ENCODE assay signal across 25 cellular contexts in the genomic region with DNA sequence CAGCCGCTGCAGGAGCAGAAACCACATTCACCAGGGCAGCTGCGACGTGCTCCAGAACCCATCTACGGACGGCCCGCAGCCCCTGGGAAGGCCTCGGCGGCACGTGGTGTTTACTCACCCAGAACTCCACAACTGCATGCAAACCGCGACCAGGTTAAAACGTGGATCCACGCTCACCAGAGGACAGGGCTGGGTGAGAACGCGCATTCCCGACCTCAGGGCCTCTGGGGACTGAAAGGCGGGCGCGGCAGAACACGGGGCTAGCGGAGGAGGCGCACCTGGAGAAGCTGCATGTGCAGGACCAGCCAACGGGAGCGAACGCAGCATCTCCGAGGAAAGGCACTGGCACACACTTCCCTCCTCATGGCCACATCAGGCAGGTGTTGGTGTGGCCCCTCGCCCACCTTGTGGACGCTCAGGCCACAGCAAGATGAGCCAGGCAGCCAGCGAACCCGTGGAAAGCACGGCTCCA. TPM values are rescaled to one million over a fixed set of nuclear protein-coding genes. Genes with fewer than 3 reads are reported as not detected.
DNase-seq lines count a peak whose midpoint lies in the region; ATAC-seq, FAIRE-seq and TF ChIP-seq lines count a peak whose summit lies in the region.
"Had no signal": no experiment of that assay in that cellular context is flagged by ENCODE, and none has a peak within 500 bp of the region (broad histone marks: within the 10 kb centered on the region; RNA-seq: fewer than 3 reads in every experiment).

No MANE protein-coding gene starts in this region.

- no peaks in the 10 kb centered on the region for H3K4me1 ChIP-seq in GM23338 (ENCODE audit: insufficient read depth)
- no peaks in the 10 kb centered on the region for H3K4me1 ChIP-seq in HepG2 (ENCODE audit: insufficient read depth, low read length)
- H3K4me1 ChIP-seq: Caco-2 had no signal

- no TSS peak for BruUV-seq in HepG2 (replicated peaks; lab: Mats Ljungman, UMichigan)

- H3K36me3 ChIP-seq in GM23338 (ENCODE audit: insufficient read depth) = peaks cover 14% of the 10 kb centered on the region; the same call in 1 of the 2 replicates
- peaks cover 10 to 30% of the 10 kb centered on the region in 2 experiments; a peak in 4 of 5 replicates for H3K36me3 ChIP-seq in HepG2 (replicated peaks in 1 of 2; ENCODE audit: control insufficient read depth in 1 of 2, insufficient read depth in 2 of 2, low read length in 2 of 2)

- POLR2A ChIA-PET in WTC11 (lab: Charles Lee) (no interaction called here), HepG2 (lab: Yijun Ruan, JAX) (no interaction called here)

- H3K27me3 ChIP-seq in GM23338 (ENCODE audit: insufficient read depth) (no peaks in the 10 kb centered on the region), HepG2 (ENCODE audit: control insufficient read depth in 1 of 2, insufficient read depth in 2 of 2, low read length in 2 of 2) (no peaks in the 10 kb centered on the region)
- H3K27me3 ChIP-seq: SJSA1 had no signal

- H3K4me2 ChIP-seq in GM23338 (no peak overlapping the region), HepG2 (ENCODE audit: low read depth, low read length) (no peak overlapping the region)
- H3K4me2 ChIP-seq: PC-9 had no signal

- no peak for TF ChIP-seq RAD21 in HepG2 (CRISPR knock-in tag; IDR thresholded peaks at IDR 0.05)

- no peak for ATAC-seq in GM23338
- no peak for ATAC-seq in WTC11
- no peak for ATAC-seq in HepG2
- ATAC-seq in omental fat pad (ENCODE audit: low FRiP score) = no peak
- ATAC-seq: CD8-positive, alpha-beta T cell; GM12878 had no signal

- intact Hi-C loops in HepG2 (cut with micrococcal nuclease; ENCODE audit: unreplicated experiment) = no loop called here

- no peak overlapping the region for H3K4me3 Mint-ChIP-seq in GM23338
- H3K4me3 Mint-ChIP-seq in WTC11 = no peak overlapping the region
- H3K4me3 Mint-ChIP-seq in glutamatergic neuron (ENCODE audit: unreplicated experiment) = no peak overlapping the region
- H3K4me3 Mint-ChIP-seq: CD8-positive, alpha-beta T cell; H9; HFFc6; IgD-negative memory B cell had no signal

- TF ChIP-seq POLR2A in HepG2 (IDR thresholded peaks at IDR 0.05; ENCODE audit: insufficient read depth in 1 of 2, low read depth in 2 of 2, low read length in 2 of 2) = no peak

- no peak for FAIRE-seq in HepG2 (lab: Jason Lieb, UNC)
- FAIRE-seq: A204.1, G401.6, GM12878 had no signal

- no peak for TF ChIP-seq CTCF in GM23338 (conservative IDR thresholded peaks at IDR 0.05; ENCODE audit: low read depth in 2 of 2)
- no peak for TF ChIP-seq CTCF in WTC11 (IDR thresholded peaks at IDR 0.05)
- TF ChIP-seq CTCF in HepG2 (CRISPR knock-in tag; IDR thresholded peaks at IDR 0.05) = no peak
- no peak for TF ChIP-seq CTCF in glutamatergic neuron (IDR thresholded peaks at IDR 0.05; ENCODE audit: partially characterized antibody, unreplicated experiment)
- TF ChIP-seq CTCF in omental fat pad (IDR thresholded peaks at IDR 0.05) = no peak

- no peaks in the 10 kb centered on the region for H3K9me2 ChIP-seq in GM23338 (ENCODE audit: insufficient read depth)

- H3K36me3 Mint-ChIP-seq in GM23338 (ENCODE audit: low read depth) (peaks cover 47% of the 10 kb centered on the region), WTC11 (peaks cover 47% of the 10 kb centered on the region), glutamatergic neuron (ENCODE audit: unreplicated experiment) (no peaks in the 10 kb centered on the region)

- H2AFZ ChIP-seq in GM23338 = no peak overlapping the region
- no peak overlapping the region for H2AFZ ChIP-seq in HepG2 (ENCODE audit: low read length)
- H2AFZ ChIP-seq: PC-9 had no signal

- H3K27me3 Mint-ChIP-seq in GM23338 (ENCODE audit: insufficient read depth, low read depth, poor library complexity) = peaks cover 11% of the 10 kb centered on the region
- no peaks in the 10 kb centered on the region for H3K27me3 Mint-ChIP-seq in WTC11 (ENCODE audit: low read depth)
- peaks cover 6% of the 10 kb centered on the region for H3K27me3 Mint-ChIP-seq in glutamatergic neuron (ENCODE audit: unreplicated experiment)
- H3K27me3 Mint-ChIP-seq: IgD-negative memory B cell had no signal

- H3K4me1 Mint-ChIP-seq in GM23338 = no peaks in the 10 kb centered on the region; the same call in 2 of the 3 replicates
- H3K4me1 Mint-ChIP-seq in WTC11 = no peaks in the 10 kb centered on the region
- no peaks in the 10 kb centered on the region for H3K4me1 Mint-ChIP-seq in glutamatergic neuron (ENCODE audit: low read depth, unreplicated experiment)
- H3K4me1 Mint-ChIP-seq: H9, IgD-negative memory B cell had no signal

- DNase-seq in GM23338 (ENCODE audit: low spot score) (no peak), WTC11 (ENCODE audit: low spot score) (no peak), HepG2 (ENCODE audit: low spot score) (no peak), glutamatergic neuron (no peak), NCI-H2196 (lab: John Stamatoyannopoulos, UW; ENCODE audit: unreplicated experiment) (no peak), omental fat pad (ENCODE audit: low spot score) (no peak), NCI-H2227 (lab: John Stamatoyannopoulos, UW; ENCODE audit: unreplicated experiment) (no peak)
- DNase-seq: C1 segment of cervical spinal cord; Caco-2; CD8-positive, alpha-beta T cell; H9; HFFc6; NCI-H1048; NCI-H1417 treated with DMSO at 0.1 percent for 48 hours; NCI-H1694 treated with DMSO at 0.1 percent for 48 hours; NCI-H2081; NCI-H345; NCI-H524; PC-9; Right ventricle myocardium superior had no signal

- H3K27ac Mint-ChIP-seq in GM23338 (peak overlapping the region; percentile 70; the same call in 1 of the 2 replicates), WTC11 (0 out of 2 replicates have a peak overlapping the region, but pooled peaks have one; percentile 45), glutamatergic neuron (ENCODE audit: unreplicated experiment) (no peak overlapping the region)
- H3K27ac Mint-ChIP-seq: CD8-positive, alpha-beta T cell; HFFc6; IgD-negative memory B cell had no signal

- no peaks in the 10 kb centered on the region for H3F3A ChIP-seq in GM23338 (replicated peaks; ENCODE audit: low read depth)

- TF ChIP-seq EP300 in HepG2 (IDR thresholded peaks at IDR 0.05; ENCODE audit: low read depth in 2 of 2, low read length in 2 of 2) (no peak), HepG2 (CRISPR knock-in tag; IDR thresholded peaks at IDR 0.05; ENCODE audit: borderline replicate concordance) (no peak)

- H3K4me3 ChIP-seq in GM23338 = no peak overlapping the region
- H3K4me3 ChIP-seq in HepG2 (replicated peaks in 1 of 3; ENCODE audit: insufficient read depth in 1 of 3, low read depth in 2 of 3, low read length in 3 of 3) = no peak overlapping the region
- H3K4me3 ChIP-seq: GM12878, PC-9, SJSA1 had no signal

- H3K9me3 Mint-ChIP-seq in GM23338 (peaks cover 7% of the 10 kb centered on the region; the same call in 2 of the 3 replicates), WTC11 (peaks cover 4% of the 10 kb centered on the region; the same call in 1 of the 2 replicates), glutamatergic neuron (ENCODE audit: unreplicated experiment) (peaks cover 7% of the 10 kb centered on the region)
- H3K9me3 Mint-ChIP-seq: CD8-positive, alpha-beta T cell; HFFc6; IgD-negative memory B cell had no signal

- H3K9me3 ChIP-seq in HepG2 (ENCODE audit: low read length) = no peaks in the 10 kb centered on the region
- H3K9me3 ChIP-seq: Caco-2, SJSA1 had no signal

- in situ Hi-C loops in HepG2 (cut with HindIII; ENCODE audit: extremely low pct_ligation_motif_present, low pct_unique_long_range_greater_than_20kb) = no loop called here

- 89% methylated on average over 26 of the region's 31 CpGs for WGBS in HepG2 (ENCODE audit: low lambda C conversion rate)

- CTCF ChIA-PET in WTC11 (lab: Charles Lee) (interaction anchor here (1.0 kb wide), 1 partner anchor 345 kb away, joined by 3 read pairs; no protein-coding TSS in a partner anchor), HepG2 (lab: Yijun Ruan, JAX; ENCODE audit: low intra/inter-chr PET ratio, low total read pairs) (no interaction called here)

- no peak overlapping the region for H3K9ac ChIP-seq in HepG2 (ENCODE audit: insufficient read depth, low read depth, low read length)

- no peaks in the 10 kb centered on the region; the same call in 1 of the 2 replicates for H4K20me1 ChIP-seq in GM23338 (replicated peaks; ENCODE audit: insufficient read depth)
- no peaks in the 10 kb centered on the region for H4K20me1 ChIP-seq in HepG2 (ENCODE audit: insufficient read depth, low read length)

- H3K27ac ChIP-seq in GM23338 (ENCODE audit: low read depth) = no peak overlapping the region
- H3K27ac ChIP-seq in HepG2 (ENCODE audit: extremely low read length, insufficient read depth, low read length) = no peak overlapping the region
- H3K27ac ChIP-seq: PC-9, SJSA1 had no signal

- H3K79me2 ChIP-seq in GM23338 (replicated peaks; ENCODE audit: insufficient read depth) (no peaks in the 10 kb centered on the region), HepG2 (ENCODE audit: insufficient read depth, low read length) (no peaks in the 10 kb centered on the region)

RNA-seq across cellular contexts. Expression of gene CAMSAP1, which starts 24.0 kb away (rescaled TPM):
- 57.6 and 75.4 TPM in 2 replicates for total RNA-seq in GM23338 (2014; rRNA removed; shearing (Covaris generic))
- polyA plus RNA-seq in GM23338 (2016; fragmentation: Nextera tagmentation; extraction: Ambion mirVana) = 6.9 and 8.2 TPM in 2 replicates
- total RNA-seq in WTC11 (2021) = 33.5 to 40.5 TPM (median 35.8 TPM) in 3 replicates
- total RNA-seq in HepG2 (2016; rRNA removed; fragmentation: Illumina TruSeq; extraction: Trizol) = 10.2 and 12.4 TPM in 2 replicates
- total RNA-seq in HepG2 (2016; cell fraction: cytosol; rRNA removed; fragmentation: Illumina TruSeq; extraction: Trizol; ENCODE audit: low read depth) = 177 and 181 TPM in 2 replicates
- 8.9 and 16.6 TPM in 2 replicates for total RNA-seq in HepG2 (2016; cell fraction: insoluble cytoplasmic fraction; rRNA removed; fragmentation: Illumina TruSeq; extraction: Trizol)
- total RNA-seq in HepG2 (2016; cell fraction: membrane; rRNA removed; fragmentation: Illumina TruSeq; extraction: Trizol) = 41.6 and 42.6 TPM in 2 replicates
- total RNA-seq in HepG2 (2016; cell fraction: nucleus; rRNA removed; fragmentation: Illumina TruSeq; extraction: Trizol) = 13.3 and 18.1 TPM in 2 replicates
- 3.8 and 4.1 TPM in 2 replicates for polyA plus RNA-seq in HepG2 (2011; rRNA removed)
- polyA plus RNA-seq in HepG2 (2011; cell fraction: cytosol; rRNA removed) = 4.6 and 6.9 TPM in 2 replicates
- polyA plus RNA-seq in HepG2 (2011; cell fraction: nucleus; rRNA removed) = 5.7 and 6.6 TPM in 2 replicates
- polyA plus RNA-seq in HepG2 (2012) = 6.8 and 8.3 TPM in 2 replicates
- 0.67 and 0.97 TPM in 2 replicates for polyA plus RNA-seq in HepG2 (2016; cell fraction: cytosol; fragmentation: Illumina TruSeq; extraction: Trizol; ENCODE audit: low read depth)
- 8.6 and 9.1 TPM in 2 replicates for polyA plus RNA-seq in HepG2 (2016; cell fraction: insoluble cytoplasmic fraction; fragmentation: Illumina TruSeq; extraction: Trizol; ENCODE audit: low read depth)
- polyA plus RNA-seq in HepG2 (2016; cell fraction: membrane; fragmentation: Illumina TruSeq; extraction: Trizol; ENCODE audit: low read depth) = 2.4 and 2.5 TPM in 2 replicates
- polyA plus RNA-seq in HepG2 (2016; cell fraction: nucleus; fragmentation: Illumina TruSeq; extraction: Trizol; ENCODE audit: insufficient read depth, low read depth) = 13.6 and 16.2 TPM in 2 replicates
- 13.5 and 58.6 TPM in 2 replicates for polyA minus RNA-seq in HepG2 (2011; rRNA and poly(A)+ RNA removed; ENCODE audit: low replicate concordance)
- 18.0 and 25.6 TPM in 2 replicates for polyA minus RNA-seq in HepG2 (2011; cell fraction: cytosol; rRNA and poly(A)+ RNA removed)
- polyA minus RNA-seq in HepG2 (2011; cell fraction: nucleus; rRNA and poly(A)+ RNA removed) = 10.9 and 12.2 TPM in 2 replicates
- total RNA-seq in glutamatergic neuron (ENCODE audit: unreplicated experiment) = 150 TPM
- total RNA-seq in omental fat pad = 10 to 100 TPM; 22.3 to 52.5 (median 33.2) TPM

RNA-seq across cellular contexts. Expression of gene UBAC1, which starts 29.8 kb away (rescaled TPM):
- 86.6 and 95.7 TPM in 2 replicates for total RNA-seq in GM23338 (2014; rRNA removed; shearing (Covaris generic))
- polyA plus RNA-seq in GM23338 (2016; fragmentation: Nextera tagmentation; extraction: Ambion mirVana) (63.2 and 71.6 TPM in 2 replicates), HepG2 (2011; rRNA removed) (30.2 and 34.1 TPM in 2 replicates)
- total RNA-seq in WTC11 (2021) (46.4 to 55.6 TPM (median 53.3 TPM) in 3 replicates), HepG2 (2016; rRNA removed; fragmentation: Illumina TruSeq; extraction: Trizol) (28.7 and 32.2 TPM in 2 replicates), glutamatergic neuron (ENCODE audit: unreplicated experiment) (48.4 TPM), omental fat pad (10 to 100 TPM; 28.4 to 56.7 (median 34.6) TPM)
- 64.3 and 65.0 TPM in 2 replicates for total RNA-seq in HepG2 (2016; cell fraction: cytosol; rRNA removed; fragmentation: Illumina TruSeq; extraction: Trizol; ENCODE audit: low read depth)
- 24.0 and 31.6 TPM in 2 replicates for total RNA-seq in HepG2 (2016; cell fraction: insoluble cytoplasmic fraction; rRNA removed; fragmentation: Illumina TruSeq; extraction: Trizol)
- total RNA-seq in HepG2 (2016; cell fraction: membrane; rRNA removed; fragmentation: Illumina TruSeq; extraction: Trizol) = 72.1 and 78.0 TPM in 2 replicates
- 18.2 and 19.5 TPM in 2 replicates for total RNA-seq in HepG2 (2016; cell fraction: nucleus; rRNA removed; fragmentation: Illumina TruSeq; extraction: Trizol)
- polyA plus RNA-seq in HepG2 (2011; cell fraction: cytosol; rRNA removed) = 21.2 and 27.8 TPM in 2 replicates
- 62.0 and 64.4 TPM in 2 replicates for polyA plus RNA-seq in HepG2 (2011; cell fraction: nucleus; rRNA removed)
- 11.8 and 12.0 TPM in 2 replicates for polyA plus RNA-seq in HepG2 (2012)
- 61.3 and 64.0 TPM in 2 replicates for polyA plus RNA-seq in HepG2 (2016; cell fraction: cytosol; fragmentation: Illumina TruSeq; extraction: Trizol; ENCODE audit: low read depth)
- 30.7 and 32.1 TPM in 2 replicates for polyA plus RNA-seq in HepG2 (2016; cell fraction: insoluble cytoplasmic fraction; fragmentation: Illumina TruSeq; extraction: Trizol; ENCODE audit: low read depth)
- 65.3 TPM in 2 replicates for polyA plus RNA-seq in HepG2 (2016; cell fraction: membrane; fragmentation: Illumina TruSeq; extraction: Trizol; ENCODE audit: low read depth)
- polyA plus RNA-seq in HepG2 (2016; cell fraction: nucleus; fragmentation: Illumina TruSeq; extraction: Trizol; ENCODE audit: insufficient read depth, low read depth) = 36.3 and 39.7 TPM in 2 replicates
- 13.4 and 58.0 TPM in 2 replicates for polyA minus RNA-seq in HepG2 (2011; rRNA and poly(A)+ RNA removed; ENCODE audit: low replicate concordance)
- 6.0 and 8.0 TPM in 2 replicates for polyA minus RNA-seq in HepG2 (2011; cell fraction: cytosol; rRNA and poly(A)+ RNA removed)
- 11.2 and 18.6 TPM in 2 replicates for polyA minus RNA-seq in HepG2 (2011; cell fraction: nucleus; rRNA and poly(A)+ RNA removed)
